Comparison of ENCODE assay signal across 33 cellular contexts in the genomic region with DNA sequence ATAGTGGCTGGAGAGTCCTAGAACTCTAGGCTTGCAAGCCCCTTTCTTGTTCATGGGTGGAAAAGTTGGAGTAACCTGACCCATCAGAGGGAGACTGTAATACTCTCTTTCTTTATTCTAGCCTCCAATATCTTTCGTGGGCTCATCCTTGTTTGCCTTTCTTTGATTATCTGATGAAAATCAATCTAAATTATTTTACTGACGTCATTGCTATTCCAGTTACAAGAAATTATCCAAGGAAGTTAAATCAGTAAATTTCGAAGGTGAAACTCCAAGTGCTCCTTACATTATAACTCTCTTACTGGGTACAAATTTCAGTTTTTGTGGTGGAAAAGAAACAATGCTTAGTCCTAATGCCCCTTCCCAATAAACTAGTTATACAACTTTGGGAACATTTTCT.
"Had no signal": no experiment of that assay in that cellular context is flagged by ENCODE, and none has a peak within 500 bp of the region (broad histone marks: within the 10 kb centered on the region; RNA-seq: fewer than 3 reads in every experiment).

No MANE protein-coding gene starts in this region.

- DNase-seq: activated effector memory CD4-positive, alpha-beta T cell treated with anti-CD3 and anti-CD28 coated beads, Interleukin-2, amount 50 U/mL, for 16 hours; activated effector memory CD4-positive, alpha-beta T cell treated with Interleukin-2 at 50 U/mL for 16 hours; activated gamma-delta T cell; activated gamma-delta T cell treated with Interleukin-2 at 50 U/mL for 16 hours; activated naive CD4-positive, alpha-beta T cell; activated naive CD4-positive, alpha-beta T cell treated with anti-CD3 and anti-CD28 coated beads for 36 hours; activated naive CD4-positive, alpha-beta T cell treated with anti-CD3 and anti-CD28 coated beads, Interleukin-2, amount 10 ng/mL, durations not matched to agents 7 days and 5 days; activated naive CD4-positive, alpha-beta T cell treated with anti-CD3 and anti-CD28 coated beads, Interleukin-2, amount 50 U/mL, for 16 hours; activated naive CD4-positive, alpha-beta T cell treated with Interleukin-2 at 50 U/mL for 16 hours; activated naive CD8-positive, alpha-beta T cell treated with anti-CD3 and anti-CD28 coated beads for 36 hours; activated naive CD8-positive, alpha-beta T cell treated with anti-CD3 and anti-CD28 coated beads, Interleukin-2, amount 10 ng/mL, durations not matched to agents 7 days and 5 days; activated naive CD8-positive, alpha-beta T cell treated with anti-CD3 and anti-CD28 coated beads, Interleukin-2, amount 50 U/mL, for 24 hours; activated T-cell treated with anti-CD3 and anti-CD28 coated beads, Interleukin-2, amount 50 U/mL, for 1 hour; activated T-cell treated with anti-CD3 and anti-CD28 coated beads, Interleukin-2, amount 50 U/mL, for 24 hours; activated T-cell treated with anti-CD3 and anti-CD28 coated beads, Interleukin-2, amount 50 U/mL, for 4 hours; activated T-cell treated with anti-CD3 and anti-CD28 coated beads, Interleukin-2, amount 50 U/mL, for 48 hours; activated T-cell treated with anti-CD3 and anti-CD28 coated beads, Interleukin-2, amount 50 U/mL, for 72 hours; adrenal gland; amniotic stem cell; amygdala; anterior cingulate cortex; aorta; body of pancreas; brain microvascular endothelial cell; caudate nucleus; central memory CD4-positive, alpha-beta T cell; cerebellar nuclear complex had no signal

- H3K9me3 ChIP-seq: adrenal gland, ascending aorta, body of pancreas had no signal

- H3K4me1 ChIP-seq: adrenal gland, ascending aorta, body of pancreas, breast epithelium had no signal

- H3K36me3 ChIP-seq: adrenal gland, ascending aorta, brain microvascular endothelial cell, breast epithelium, cardiac muscle cell had no signal

- H3K27me3 ChIP-seq: adrenal gland, ascending aorta, body of pancreas, brain microvascular endothelial cell, breast epithelium, cardiac muscle cell had no signal

- ATAC-seq: activated naive CD4-positive, alpha-beta T cell treated with anti-CD3 and anti-CD28 coated beads, Interleukin-2, amount 50 U/mL, for 72 hours; activated naive CD8-positive, alpha-beta T cell treated with anti-CD3 and anti-CD28 coated beads, Interleukin-2, amount 50 U/mL, for 24 hours; activated T-cell treated with anti-CD3 and anti-CD28 coated beads, Interleukin-2, amount 50 U/mL, for 4 hours; activated T-cell treated with anti-CD3 and anti-CD28 coated beads, Interleukin-2, amount 50 U/mL, for 72 hours; activated T-helper 17 cell treated with anti-CD3 and anti-CD28 coated beads, Interleukin-2, amount 50 U/mL, for 72 hours; body of pancreas had no signal

- H3K4me3 ChIP-seq: adrenal gland, ascending aorta, body of pancreas, breast epithelium, cardiac muscle cell had no signal

- FAIRE-seq: bronchial epithelial cell had no signal

- H3K27ac ChIP-seq: adrenal gland, ascending aorta, body of pancreas, brain microvascular endothelial cell, breast epithelium, cardiac muscle cell had no signal
